ENCODE assay signal across 15 cellular contexts in genomic region chr3:64311424-64311920, GRCh38.
DNase-seq lines count a peak whose midpoint lies in the region; ATAC-seq and TF ChIP-seq lines count a peak whose summit lies in the region.
"Had no signal": no experiment of that assay in that cellular context is flagged by ENCODE, and none has a peak within 500 bp of the region (broad histone marks: within the 10 kb centered on the region; RNA-seq: fewer than 3 reads in every experiment).

No MANE protein-coding gene starts in this region.

- ATAC-seq in left cardiac atrium (peak; percentile 33 to 53), Right ventricle myocardium inferior (no peak), thoracic aorta (ENCODE audit: insufficient number of reproducible peaks, low FRiP score, low read depth) (peak; percentile 43)
- no peak for ATAC-seq in activated T-cell treated with anti-CD3 and anti-CD28 coated beads, Interleukin-2, amount 50 U/mL, for 72 hours (replicated peaks in 1 of 2)
- ATAC-seq: K562 had no signal

- H3K9me3 ChIP-seq in mammary epithelial cell (replicated peaks; ENCODE audit: insufficient read depth, low read length) (no peaks in the 10 kb centered on the region), thoracic aorta (no peaks in the 10 kb centered on the region)

- BruUV-seq in mammary epithelial cell (replicated peaks; lab: Mats Ljungman, UMichigan) = no TSS peak

- H2AFZ ChIP-seq in mammary epithelial cell (ENCODE audit: low read depth, low read length) = peak overlapping the region; percentile 79

- H3K27ac Mint-ChIP-seq in activated T-cell treated with anti-CD3 and anti-CD28 coated beads, Interleukin-2, amount 50 U/mL, for 72 hours = no peak overlapping the region
- H3K27ac Mint-ChIP-seq: activated CD4-positive, alpha-beta memory T cell treated with anti-CD3 and anti-CD28 coated beads, Interleukin-2, amount 10 ng/mL, durations not matched to agents 7 days and 5 days; CD8-positive, alpha-beta memory T cell had no signal

- H3K36me3 Mint-ChIP-seq in activated T-cell treated with anti-CD3 and anti-CD28 coated beads, Interleukin-2, amount 50 U/mL, for 72 hours (ENCODE audit: insufficient read depth in 2 of 2) = no peaks in the 10 kb centered on the region
- H3K36me3 Mint-ChIP-seq: CD8-positive, alpha-beta memory T cell had no signal

- CTCF ChIA-PET in mammary epithelial cell (lab: Charles Lee; ENCODE audit: low non-redundant PET) (interaction anchor here (0.5 to 0.7 kb wide), 2 partner anchors 240 to 1976 kb away, joined by 3 to 4 read pairs; no protein-coding TSS in a partner anchor), HEK293T (lab: Yijun Ruan, JAX) (no interaction called here)

- in situ Hi-C loops in mammary epithelial cell (cut with MboI; ENCODE audit: low sequenced_read_pairs in 2 of 2) = no loop called here

- H3K36me3 ChIP-seq in mammary epithelial cell (ENCODE audit: insufficient read depth, low read length) (no peaks in the 10 kb centered on the region), thoracic aorta (no peaks in the 10 kb centered on the region)

- no peak overlapping the region for H3K9ac ChIP-seq in mammary epithelial cell (ENCODE audit: insufficient read depth, low read length)

- no peaks in the 10 kb centered on the region for H3K4me1 Mint-ChIP-seq in activated T-cell treated with anti-CD3 and anti-CD28 coated beads, Interleukin-2, amount 50 U/mL, for 72 hours (ENCODE audit: low read depth)
- H3K4me1 Mint-ChIP-seq: activated CD4-positive, alpha-beta memory T cell treated with anti-CD3 and anti-CD28 coated beads, Interleukin-2, amount 10 ng/mL, durations not matched to agents 7 days and 5 days; CD8-positive, alpha-beta memory T cell had no signal

- no peak for DNase-seq in left cardiac atrium
- no peak for DNase-seq in Right ventricle myocardium inferior (ENCODE audit: missing footprints)
- DNase-seq in mammary epithelial cell = no peak
- peak; percentile 39 for DNase-seq in inferior parietal cortex (ENCODE audit: extremely low spot score)
- DNase-seq in thoracic aorta (ENCODE audit: low spot score) = no peak
- no peak for DNase-seq in DMS 273 treated with DMSO at 0.1 percent for 48 hours (lab: John Stamatoyannopoulos, UW)
- no peak for DNase-seq in HEK293T (ENCODE audit: extremely low spot score)
- no peak for DNase-seq in activated T-cell treated with anti-CD3 and anti-CD28 coated beads, Interleukin-2, amount 50 U/mL, for 72 hours
- DNase-seq: activated CD4-positive, alpha-beta memory T cell treated with anti-CD3 and anti-CD28 coated beads, Interleukin-2, amount 10 ng/mL, durations not matched to agents 7 days and 5 days; amygdala; CD8-positive, alpha-beta memory T cell; islet precursor cell; NCI-H1105 treated with DMSO at 0.1 percent for 48 hours; NCI-H345 had no signal

- intact Hi-C loops in left cardiac atrium (cut with DNase I) = no loop called here
- intact Hi-C loops in Right ventricle myocardium inferior (cut with DNase I) = no loop called here
- intact Hi-C loops in mammary epithelial cell (cut with micrococcal nuclease) = no loop called here

- H3K4me1 ChIP-seq in mammary epithelial cell (ENCODE audit: insufficient read depth, low read length) = peaks cover 11% of the 10 kb centered on the region
- peaks cover 0 to 10% of the 10 kb centered on the region in 2 donors for H3K4me1 ChIP-seq in thoracic aorta (ENCODE audit: control insufficient read depth in 1 of 2, low read depth in 2 of 2)

- H4K20me1 ChIP-seq in mammary epithelial cell (ENCODE audit: insufficient read depth, low read length) = no peaks in the 10 kb centered on the region

- H3K79me2 ChIP-seq in mammary epithelial cell (ENCODE audit: insufficient read depth, low read length) = no peaks in the 10 kb centered on the region

- dilution Hi-C loops in mammary epithelial cell (cut with HindIII; ENCODE audit: low sequenced_read_pairs) = no loop called here

- POLR2A ChIA-PET in HEK293T (lab: Yijun Ruan, JAX) = no interaction called here

- peak overlapping the region; percentile 11 for H3K27ac ChIP-seq in mammary epithelial cell (ENCODE audit: insufficient read depth, low read depth, low read length)
- no peak overlapping the region for H3K27ac ChIP-seq in thoracic aorta

- H3K4me3 ChIP-seq in mammary epithelial cell (replicated peaks in 1 of 3; ENCODE audit: insufficient read depth in 1 of 3, low read depth in 2 of 3, low read length in 3 of 3) (no peak overlapping the region), thoracic aorta (no peak overlapping the region)
- H3K4me3 ChIP-seq: K562 had no signal

- WGBS in mammary epithelial cell (ENCODE audit: low coverage, missing lambda C conversion rate) = 14% methylated on average over 4 of the region's 4 CpGs

- no peak for TF ChIP-seq CTCF in mammary epithelial cell (conservative IDR thresholded peaks at IDR 0.05 in 1 of 2, IDR thresholded peaks at IDR 0.05 in 1 of 2; ENCODE audit: extremely low read depth in 1 of 2, insufficient read depth in 1 of 2, low read depth in 1 of 2, low read length in 2 of 2)
- no peak for TF ChIP-seq CTCF in thoracic aorta (IDR thresholded peaks at IDR 0.05)

- H3K4me3 Mint-ChIP-seq in activated T-cell treated with anti-CD3 and anti-CD28 coated beads, Interleukin-2, amount 50 U/mL, for 72 hours = no peak overlapping the region
- H3K4me3 Mint-ChIP-seq: activated CD4-positive, alpha-beta memory T cell treated with anti-CD3 and anti-CD28 coated beads, Interleukin-2, amount 10 ng/mL, durations not matched to agents 7 days and 5 days; CD8-positive, alpha-beta memory T cell had no signal

- H3K9me3 Mint-ChIP-seq in activated T-cell treated with anti-CD3 and anti-CD28 coated beads, Interleukin-2, amount 50 U/mL, for 72 hours = peaks cover 0 to 2% of the 10 kb centered on the region in 2 donors
- H3K9me3 Mint-ChIP-seq: activated CD4-positive, alpha-beta memory T cell treated with anti-CD3 and anti-CD28 coated beads, Interleukin-2, amount 10 ng/mL, durations not matched to agents 7 days and 5 days had no signal

- H3K27me3 ChIP-seq in mammary epithelial cell (ENCODE audit: insufficient read depth, low read length) = no peaks in the 10 kb centered on the region
- H3K27me3 ChIP-seq in thoracic aorta (replicated peaks; ENCODE audit: insufficient read depth) = no peaks in the 10 kb centered on the region

- H3K4me2 ChIP-seq in mammary epithelial cell (ENCODE audit: insufficient read depth, low read depth, low read length) = peak overlapping the region; percentile 12

- no peaks in the 10 kb centered on the region for H3K27me3 Mint-ChIP-seq in activated T-cell treated with anti-CD3 and anti-CD28 coated beads, Interleukin-2, amount 50 U/mL, for 72 hours (ENCODE audit: low read depth)
- H3K27me3 Mint-ChIP-seq: activated CD4-positive, alpha-beta memory T cell treated with anti-CD3 and anti-CD28 coated beads, Interleukin-2, amount 10 ng/mL, durations not matched to agents 7 days and 5 days; CD8-positive, alpha-beta memory T cell had no signal

TF ChIP-seq in HEK293T, 16 proteins besides CTCF, POLR2A, EP300 and RAD21:
- TF ChIP-seq PKNOX1 (IDR thresholded peaks at IDR 0.05) (no peak), FOXA1 (IDR thresholded peaks at IDR 0.05) (no peak), FOXM1 (IDR thresholded peaks at IDR 0.05; ENCODE audit: borderline replicate concordance) (no peak), BHLHE40 (IDR thresholded peaks at IDR 0.05; ENCODE audit: borderline replicate concordance) (no peak), ARNT (IDR thresholded peaks at IDR 0.05) (no peak), L3MBTL2 (conservative IDR thresholded peaks at IDR 0.05) (no peak), ELF4 (IDR thresholded peaks at IDR 0.05) (no peak), FOXK2 (IDR thresholded peaks at IDR 0.05) (no peak), SP1 (IDR thresholded peaks at IDR 0.05) (no peak), SUZ12 (IDR thresholded peaks at IDR 0.05) (no peak), ZNF384 (IDR thresholded peaks at IDR 0.05) (no peak), HDGF (IDR thresholded peaks at IDR 0.05; ENCODE audit: borderline replicate concordance) (no peak)

Comparison
In these comparisons a context has a peak if more than half of its experiments do, and no peak if none do; other contexts are left out.
1. ATAC-seq: peak in left cardiac atrium (2 of 2) and thoracic aorta (single experiment); none in Right ventricle myocardium inferior (single experiment) and activated T-cell treated with anti-CD3 and anti-CD28 coated beads, Interleukin-2, amount 50 U/mL, for 72 hours (0 of 2).